ENCODE assay signal across 9 cellular contexts in genomic region chr13:41917641-41918040, GRCh38. TPM values are rescaled to one million over a fixed set of nuclear protein-coding genes. Genes with fewer than 3 reads are reported as not detected.
DNase-seq lines count a peak whose midpoint lies in the region; ATAC-seq and TF ChIP-seq lines count a peak whose summit lies in the region.
"Had no signal": no experiment of that assay in that cellular context is flagged by ENCODE, and none has a peak within 500 bp of the region (broad histone marks: within the 10 kb centered on the region; RNA-seq: fewer than 3 reads in every experiment).

No MANE protein-coding gene starts in this region.

- TF ChIP-seq POLR2A in body of pancreas (IDR thresholded peaks at IDR 0.05) = no peak

- H2AFZ ChIP-seq in ACC112 (ENCODE audit: low read length, unreplicated experiment) = no peak overlapping the region

- ATAC-seq in GM21390 (IDR thresholded peaks at IDR 0.05; ENCODE audit: unreplicated experiment) (no peak), HG03442 (IDR thresholded peaks at IDR 0.05; ENCODE audit: unreplicated experiment) (no peak), body of pancreas (no peak)

- H3K27me3 ChIP-seq in ACC112 (ENCODE audit: insufficient read depth, low read length) (no peaks in the 10 kb centered on the region), body of pancreas (no peaks in the 10 kb centered on the region)

- no peaks in the 10 kb centered on the region for H3K36me3 ChIP-seq in ACC112 (ENCODE audit: insufficient read depth, low read length)
- H3K36me3 ChIP-seq in body of pancreas (replicated peaks in 1 of 2; ENCODE audit: insufficient read depth in 1 of 2, low read depth in 2 of 2) = no peaks in the 10 kb centered on the region

- H3K79me2 ChIP-seq in ACC112 (ENCODE audit: control insufficient read depth, insufficient read depth, low read length, unreplicated experiment) = peaks cover 7% of the 10 kb centered on the region

- no peak for TF ChIP-seq CTCF in body of pancreas (IDR thresholded peaks at IDR 0.05)

- peak overlapping the region; percentile 72 for H3K27ac ChIP-seq in ACC112 (ENCODE audit: low read depth, low read length)
- H3K27ac ChIP-seq in body of pancreas = no peak overlapping the region

- no peak overlapping the region for H3K4me3 ChIP-seq in ACC112 (ENCODE audit: low read depth, low read length)
- no peak overlapping the region for H3K4me3 ChIP-seq in body of pancreas

- H3K4me1 ChIP-seq in ACC112 (ENCODE audit: control insufficient read depth, insufficient read depth, low read length, unreplicated experiment) (peaks cover 37% of the 10 kb centered on the region), body of pancreas (peaks cover 9% of the 10 kb centered on the region)

- DNase-seq in ELR (ENCODE audit: low read depth) = peak; percentile 68
- DNase-seq in SW480 (ENCODE audit: low spot score) = peak; percentile 28
- DNase-seq in fibroblast of gingiva (ENCODE audit: low read depth) = peak; percentile 50
- no peak for DNase-seq in NCI-H2196 treated with DMSO at 0.1 percent for 48 hours (lab: John Stamatoyannopoulos, UW; ENCODE audit: unreplicated experiment)
- no peak for DNase-seq in body of pancreas
- DNase-seq: DMS153 had no signal

- no peaks in the 10 kb centered on the region for H3K9me3 ChIP-seq in body of pancreas

- 91 to 92% methylated on average over 1 of the region's 1 CpG for WGBS in body of pancreas, 2 donors

- intact Hi-C loops in body of pancreas (cut with DNase I) = no loop called here

RNA-seq across cellular contexts. Expression of gene VWA8, which starts 43.3 kb away (rescaled TPM):
- 10 to 100 TPM; 15.8 to 29.3 TPM for total RNA-seq in body of pancreas

Comparison
In these comparisons a context has a peak if more than half of its experiments do, and no peak if none do; other contexts are left out.
1. DNase-seq: peak in ELR (single experiment), SW480 (single experiment) and fibroblast of gingiva (single experiment); none in NCI-H2196 treated with DMSO at 0.1 percent for 48 hours (single experiment) and body of pancreas (0 of 4).